Comparison of ENCODE assay signal across 22 cellular contexts in genomic region chr4:73721901-73722300, GRCh38. TPM values are rescaled to one million over a fixed set of nuclear protein-coding genes. Genes with fewer than 3 reads are reported as not detected.
A peak's percentile ranks its signal among the peaks of the same experiment; 100 is the strongest.
DNase-seq lines count a peak whose midpoint lies in the region; ATAC-seq and TF ChIP-seq lines count a peak whose summit lies in the region.
"Had no signal": no experiment of that assay in that cellular context is flagged by ENCODE, and none has a peak within 500 bp of the region (broad histone marks: within the 10 kb centered on the region; RNA-seq: fewer than 3 reads in every experiment).

No MANE protein-coding gene starts in this region.

- 50% methylated on average over 1 of the region's 1 CpG for WGBS in right lobe of liver (ENCODE audit: insufficient coverage, low coverage, low lambda C conversion rate, missing lambda C conversion rate)

- H3K27ac ChIP-seq in RWPE2 (ENCODE audit: poor library complexity, severe bottlenecking) (peak overlapping the region; percentile 60), subcutaneous abdominal adipose tissue (ENCODE audit: low read depth, low read length) (peak overlapping the region; percentile 12), right lobe of liver (no peak overlapping the region)
- H3K27ac ChIP-seq: dorsolateral prefrontal cortex had no signal

- no peak overlapping the region for H3K4me3 ChIP-seq in RWPE2 (ENCODE audit: severe bottlenecking)
- no peak overlapping the region for H3K4me3 ChIP-seq in subcutaneous abdominal adipose tissue (ENCODE audit: low read depth in 1 of 5, low read length in 5 of 5)
- no peak overlapping the region for H3K4me3 ChIP-seq in right lobe of liver
- H3K4me3 ChIP-seq: dorsolateral prefrontal cortex, HAP-1 had no signal

- peaks cover 64% of the 10 kb centered on the region for H3K4me1 ChIP-seq in RWPE2 (ENCODE audit: insufficient read depth, poor library complexity, severe bottlenecking)
- H3K4me1 ChIP-seq in subcutaneous abdominal adipose tissue (ENCODE audit: control insufficient read depth in 5 of 5, insufficient read depth in 5 of 5, low read length in 5 of 5) = peaks cover 0 to 5% (median 0%) of the 10 kb centered on the region in 5 donors
- no peaks in the 10 kb centered on the region for H3K4me1 ChIP-seq in right lobe of liver
- H3K4me1 ChIP-seq: HAP-1 had no signal

- ATAC-seq in Right ventricle myocardium inferior = peak; percentile 34
- peak; percentile 58 for ATAC-seq in RWPE2 (ENCODE audit: low read depth)
- no peak for ATAC-seq in right lobe of liver
- ATAC-seq: activated CD8-positive, alpha-beta T cell treated with anti-CD3 and anti-CD28 coated beads for 36 hours; stimulated activated naive CD8-positive, alpha-beta T cell treated with anti-CD3 and anti-CD28 coated beads, Interleukin-15, amount 100 ng/mL, for 72 hours had no signal

- H3K9ac ChIP-seq in subcutaneous abdominal adipose tissue (ENCODE audit: low read length in 5 of 5) = no peak overlapping the region

- intact Hi-C loops in Right ventricle myocardium inferior (cut with DNase I) = no loop called here
- intact Hi-C loops in cardiac septum (cut with DNase I) = loop anchor here (10.0 kb wide), 1 partner anchor 313 kb away; the partner anchor contains the start of gene CXCL3
- intact Hi-C loops in right lobe of liver (cut with DNase I) = no loop called here

- no peak for DNase-seq in Right ventricle myocardium inferior (ENCODE audit: missing footprints)
- no peak for DNase-seq in cardiac septum (ENCODE audit: low spot score)
- DNase-seq in RWPE2 (ENCODE audit: low spot score) = no peak
- DNase-seq in fibroblast of peridontal ligament (ENCODE audit: extremely low read depth) = peak; percentile 31
- DNase-seq in right lobe of liver = no peak
- DNase-seq in MV-4-11 (lab: John Stamatoyannopoulos, UW) = no peak
- DNase-seq in NK-92 treated with Interleukin-12 subunit alpha and Interleukin-12 subunit beta, amount 100 ng/mL, for 24 hours (lab: John Stamatoyannopoulos, UW) = no peak
- DNase-seq: 8988T; activated B cell treated with CpG ODN at 0.5 μM for 24 hours; activated CD8-positive, alpha-beta T cell treated with anti-CD3 and anti-CD28 coated beads for 36 hours; activated naive CD4-positive, alpha-beta T cell; activated T-cell treated with anti-CD3 and anti-CD28 coated beads, Interleukin-2, amount 50 U/mL, for 1 hour; amygdala; central memory CD4-positive, alpha-beta T cell; dorsolateral prefrontal cortex; Kasumi-1; NCI-H1105 treated with DMSO at 0.1 percent for 48 hours; NCI-H69; stimulated activated CD4-positive, alpha-beta T cell treated with anti-CD3 and anti-CD28 coated beads, Interleukin-4, amount 100 ng/mL, for 4 hours; stimulated activated naive CD8-positive, alpha-beta T cell treated with anti-CD3 and anti-CD28 coated beads, Interleukin-15, amount 100 ng/mL, for 72 hours had no signal

- H3K9me3 ChIP-seq in RWPE2 (ENCODE audit: severe bottlenecking) = no peaks in the 10 kb centered on the region
- H3K9me3 ChIP-seq in subcutaneous abdominal adipose tissue (ENCODE audit: control insufficient read depth in 5 of 5, low read length in 5 of 5) = no peaks in the 10 kb centered on the region
- H3K9me3 ChIP-seq in right lobe of liver = no peaks in the 10 kb centered on the region
- H3K9me3 ChIP-seq: HAP-1 had no signal

- no peaks in the 10 kb centered on the region for H3K27me3 ChIP-seq in RWPE2 (ENCODE audit: insufficient read depth, poor library complexity, severe bottlenecking)
- H3K27me3 ChIP-seq in subcutaneous abdominal adipose tissue (ENCODE audit: control insufficient read depth in 5 of 5, insufficient read depth in 4 of 5, low read length in 5 of 5) = no peaks in the 10 kb centered on the region
- no peaks in the 10 kb centered on the region for H3K27me3 ChIP-seq in right lobe of liver

- TF ChIP-seq CTCF in RWPE2 (IDR thresholded peaks at IDR 0.05; ENCODE audit: poor library complexity, severe bottlenecking) = no peak
- no peak for TF ChIP-seq CTCF in right lobe of liver (IDR thresholded peaks at IDR 0.05)

- H3K36me3 ChIP-seq in RWPE2 (ENCODE audit: low read depth) (no peaks in the 10 kb centered on the region), subcutaneous abdominal adipose tissue (ENCODE audit: control insufficient read depth in 5 of 5, insufficient read depth in 5 of 5, low read length in 5 of 5) (no peaks in the 10 kb centered on the region), right lobe of liver (no peaks in the 10 kb centered on the region)
- H3K36me3 ChIP-seq: HAP-1 had no signal

- TF ChIP-seq POLR2A in right lobe of liver (IDR thresholded peaks at IDR 0.05) = no peak

RNA-seq across cellular contexts. Expression of gene CXCL8, which starts 18.5 kb away (rescaled TPM):
- total RNA-seq in Right ventricle myocardium inferior = not detected
- total RNA-seq in cardiac septum = 1.2 TPM
- total RNA-seq in right lobe of liver = 10 to 100 TPM in 3 of 6 experiments, 1 to 10 TPM in 1, under 1 TPM in 2; 0.31 to 32.8 (median 12.9) TPM

Comparison
In these comparisons a context has a peak if more than half of its experiments do, and no peak if none do; other contexts are left out.
1. ATAC-seq: peak in Right ventricle myocardium inferior (single experiment) and RWPE2 (single experiment); none in right lobe of liver (0 of 4).
2. H3K27ac ChIP-seq: peak in RWPE2 (single experiment) and subcutaneous abdominal adipose tissue (single experiment); none in right lobe of liver (0 of 3).